Comparison of ENCODE assay signal across 8 cellular contexts in genomic region chr2:209526541-209526940, GRCh38.
DNase-seq lines count a peak whose midpoint lies in the region; ATAC-seq and TF ChIP-seq lines count a peak whose summit lies in the region.

No MANE protein-coding gene starts in this region.

- DNase-seq in CD14-positive monocyte (ENCODE audit: low spot score): no peak
- DNase-seq in lung microvascular endothelial cell (ENCODE audit: low read depth in 2 of 2): peak; percentile 9 to 60
- no peak for DNase-seq in NCI-H2081 treated with DMSO at 0.1 percent for 48 hours (lab: John Stamatoyannopoulos, UW)
- DNase-seq in DMS79 treated with DMSO at 0.1 percent for 48 hours (lab: John Stamatoyannopoulos, UW): no peak

- no peak for TF ChIP-seq CTCF in CD14-positive monocyte (IDR thresholded peaks at IDR 0.05)

- no peaks in the 10 kb centered on the region for H3K9me3 Mint-ChIP-seq in CD14-positive monocyte

- peak overlapping the region; percentile 34 to 64 for H3K4me3 Mint-ChIP-seq in CD14-positive monocyte

- ATAC-seq in HG02623 (IDR thresholded peaks at IDR 0.05; ENCODE audit: unreplicated experiment) (peak; percentile 35), SK-N-SH treated with all-trans-retinoic acid at 6 μM for 48 hours (peak; percentile 28; the same call in 2 of the 3 replicates), GM18867 (IDR thresholded peaks at IDR 0.05; ENCODE audit: unreplicated experiment) (no peak), HG03460 (IDR thresholded peaks at IDR 0.05; ENCODE audit: unreplicated experiment) (no peak)

- no peaks in the 10 kb centered on the region for H3K36me3 Mint-ChIP-seq in CD14-positive monocyte

- H3K27me3 Mint-ChIP-seq in CD14-positive monocyte (ENCODE audit: low read depth in 3 of 3): no peaks in the 10 kb centered on the region

- intact Hi-C loops in CD14-positive monocyte (cut with micrococcal nuclease): no loop called here

- peak overlapping the region; percentile 43 to 88 (median 76) for H3K27ac Mint-ChIP-seq in CD14-positive monocyte

- H3K4me1 Mint-ChIP-seq in CD14-positive monocyte: peaks cover 25% of the 10 kb centered on the region

TF ChIP-seq in SK-N-SH treated with all-trans-retinoic acid at 6 μM for 48 hours, 23 proteins besides CTCF, POLR2A, EP300 and RAD21:
- no peak for TF ChIP-seq TOX (CRISPR knock-in tag; IDR thresholded peaks at IDR 0.05; ENCODE audit: borderline replicate concordance)
- no peak for TF ChIP-seq ZC3H10 (CRISPR knock-in tag; IDR thresholded peaks at IDR 0.05)
- no peak for TF ChIP-seq ZFP3 (CRISPR knock-in tag; IDR thresholded peaks at IDR 0.05)
- TF ChIP-seq, protein P1, sequence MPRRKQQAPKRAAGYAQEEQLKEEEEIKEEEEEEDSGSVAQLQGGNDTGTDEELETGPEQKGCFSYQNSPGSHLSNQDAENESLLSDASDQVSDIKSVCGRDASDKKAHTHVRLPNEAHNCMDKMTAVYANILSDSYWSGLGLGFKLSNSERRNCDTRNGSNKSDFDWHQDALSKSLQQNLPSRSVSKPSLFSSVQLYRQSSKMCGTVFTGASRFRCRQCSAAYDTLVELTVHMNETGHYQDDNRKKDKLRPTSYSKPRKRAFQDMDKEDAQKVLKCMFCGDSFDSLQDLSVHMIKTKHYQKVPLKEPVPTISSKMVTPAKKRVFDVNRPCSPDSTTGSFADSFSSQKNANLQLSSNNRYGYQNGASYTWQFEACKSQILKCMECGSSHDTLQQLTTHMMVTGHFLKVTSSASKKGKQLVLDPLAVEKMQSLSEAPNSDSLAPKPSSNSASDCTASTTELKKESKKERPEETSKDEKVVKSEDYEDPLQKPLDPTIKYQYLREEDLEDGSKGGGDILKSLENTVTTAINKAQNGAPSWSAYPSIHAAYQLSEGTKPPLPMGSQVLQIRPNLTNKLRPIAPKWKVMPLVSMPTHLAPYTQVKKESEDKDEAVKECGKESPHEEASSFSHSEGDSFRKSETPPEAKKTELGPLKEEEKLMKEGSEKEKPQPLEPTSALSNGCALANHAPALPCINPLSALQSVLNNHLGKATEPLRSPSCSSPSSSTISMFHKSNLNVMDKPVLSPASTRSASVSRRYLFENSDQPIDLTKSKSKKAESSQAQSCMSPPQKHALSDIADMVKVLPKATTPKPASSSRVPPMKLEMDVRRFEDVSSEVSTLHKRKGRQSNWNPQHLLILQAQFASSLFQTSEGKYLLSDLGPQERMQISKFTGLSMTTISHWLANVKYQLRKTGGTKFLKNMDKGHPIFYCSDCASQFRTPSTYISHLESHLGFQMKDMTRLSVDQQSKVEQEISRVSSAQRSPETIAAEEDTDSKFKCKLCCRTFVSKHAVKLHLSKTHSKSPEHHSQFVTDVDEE (CRISPR knock-in tag; IDR thresholded peaks at IDR 0.05): no peak
- TF ChIP-seq CSDC2 (CRISPR knock-in tag; IDR thresholded peaks at IDR 0.05): no peak

Comparison
In these comparisons a context has a peak if more than half of its experiments do, and no peak if none do; other contexts are left out.
1. DNase-seq: peak in lung microvascular endothelial cell (2 of 2); none in CD14-positive monocyte (single experiment), NCI-H2081 treated with DMSO at 0.1 percent for 48 hours (single experiment) and DMS79 treated with DMSO at 0.1 percent for 48 hours (single experiment).
2. ATAC-seq: peak in HG02623 (single experiment) and SK-N-SH treated with all-trans-retinoic acid at 6 μM for 48 hours (single experiment); none in GM18867 (single experiment) and HG03460 (single experiment).